In genomic region chr11:31813961-31814868, GRCh38 we compare ENCODE assay signal across 11 cellular contexts. TPM values are rescaled to one million over a fixed set of nuclear protein-coding genes. Genes with fewer than 3 reads are reported as not detected.
DNase-seq lines count a peak whose midpoint lies in the region; ATAC-seq and TF ChIP-seq lines count a peak whose summit lies in the region.
"Had no signal": no experiment of that assay in that cellular context is flagged by ENCODE, and none has a peak within 500 bp of the region (broad histone marks: within the 10 kb centered on the region; RNA-seq: fewer than 3 reads in every experiment).

No MANE protein-coding gene starts in this region.

- H3K27me3 ChIP-seq in CD4-positive, alpha-beta memory T cell (ENCODE audit: insufficient read depth, low read length), result peaks cover 67% of the 10 kb centered on the region
- peaks cover 99% of the 10 kb centered on the region for H3K27me3 ChIP-seq in HUES6 (ENCODE audit: control insufficient read depth, insufficient read depth, low read length)

- DNase-seq in CD4-positive, alpha-beta memory T cell, result no peak
- DNase-seq in coronary artery (ENCODE audit: low spot score) (peak; percentile 74), SHP77 treated with DMSO at 0.1 percent for 48 hours (lab: John Stamatoyannopoulos, UW) (no peak), SIG-M5 (lab: John Stamatoyannopoulos, UW) (no peak), mucosa of descending colon (no peak)
- DNase-seq in effector CD8-positive, alpha-beta T cell (lab: John Stamatoyannopoulos, UW), result no peak
- DNase-seq: kidney; stimulated activated CD4-positive, alpha-beta T cell treated with anti-CD3 and anti-CD28 coated beads, Interleukin-2, amount 100 ng/mL, for 48 hours had no signal

- H3K27ac ChIP-seq in CD4-positive, alpha-beta memory T cell (ENCODE audit: low read depth, low read length), result no peak overlapping the region
- no peak overlapping the region for H3K27ac ChIP-seq in HUES6 (ENCODE audit: low read depth, low read length)
- H3K27ac ChIP-seq in coronary artery, result no peak overlapping the region

- peaks cover 0 to 6% of the 10 kb centered on the region in 2 donors for H3K36me3 Mint-ChIP-seq in CD4-positive, alpha-beta memory T cell
- no peaks in the 10 kb centered on the region for H3K36me3 Mint-ChIP-seq in nephron (ENCODE audit: low read depth)

- H3K27ac Mint-ChIP-seq in CD4-positive, alpha-beta memory T cell, result peak overlapping the region in 1 of 7 donors; percentile 80
- H3K27ac Mint-ChIP-seq in nephron, result no peak overlapping the region

- peak overlapping the region; percentile 68 to 93 (median 86) for H3K4me3 Mint-ChIP-seq in CD4-positive, alpha-beta memory T cell
- peak overlapping the region in 2 of 3 experiments; percentile 28 to 71 for H3K4me3 Mint-ChIP-seq in nephron

- no peak overlapping the region for H3K9ac ChIP-seq in HUES6 (ENCODE audit: low read length)

- peaks cover 0 to 4% (median 3%) of the 10 kb centered on the region in 8 donors for H3K9me3 Mint-ChIP-seq in CD4-positive, alpha-beta memory T cell
- peaks cover 3% of the 10 kb centered on the region for H3K9me3 Mint-ChIP-seq in nephron

- TF ChIP-seq CTCF in coronary artery (IDR thresholded peaks at IDR 0.05) (no peak), nephron (IDR thresholded peaks at IDR 0.05; ENCODE audit: unreplicated experiment in 3 of 3) (no peak), mucosa of descending colon (IDR thresholded peaks at IDR 0.05) (no peak)

- no peak for ATAC-seq in mucosa of descending colon
- ATAC-seq: activated CD4-positive, CD25-positive, alpha-beta regulatory T cell treated with anti-CD3 and anti-CD28 coated beads, Interleukin-2, amount 50 U/mL, for 24 hours had no signal

- H3K4me3 ChIP-seq in CD4-positive, alpha-beta memory T cell (ENCODE audit: low read length in 2 of 2), result peak overlapping the region in 1 of 2 donors; percentile 27
- peak overlapping the region; percentile 51 for H3K4me3 ChIP-seq in HUES6 (ENCODE audit: low read depth, low read length)
- peak overlapping the region; percentile 73 for H3K4me3 ChIP-seq in coronary artery
- no peak overlapping the region for H3K4me3 ChIP-seq in mucosa of descending colon

- POLR2A ChIA-PET in CD4-positive, alpha-beta memory T cell (lab: Charles Lee; ENCODE audit: partially characterized antibody), result no interaction called here

- H3K36me3 ChIP-seq in CD4-positive, alpha-beta memory T cell (ENCODE audit: insufficient read depth, low read length), result no peaks in the 10 kb centered on the region
- H3K36me3 ChIP-seq in HUES6 (ENCODE audit: control insufficient read depth, insufficient read depth, low read length) (no peaks in the 10 kb centered on the region), mucosa of descending colon (ENCODE audit: low read depth) (no peaks in the 10 kb centered on the region)

- intact Hi-C loops in CD4-positive, alpha-beta memory T cell (cut with micrococcal nuclease), result no loop called here
- intact Hi-C loops in mucosa of descending colon (cut with DNase I, micrococcal nuclease), result no loop called here

- CTCF ChIA-PET in CD4-positive, alpha-beta memory T cell (lab: Charles Lee; ENCODE audit: partially characterized antibody), result no interaction called here

- peaks cover 53 to 54% of the 10 kb centered on the region in 2 donors for H3K27me3 Mint-ChIP-seq in CD4-positive, alpha-beta memory T cell
- peaks cover 73% of the 10 kb centered on the region for H3K27me3 Mint-ChIP-seq in nephron (ENCODE audit: low read depth)

- H3K9me3 ChIP-seq in CD4-positive, alpha-beta memory T cell (ENCODE audit: control insufficient read depth in 1 of 2, low read length in 2 of 2), result no peaks in the 10 kb centered on the region
- no peaks in the 10 kb centered on the region for H3K9me3 ChIP-seq in HUES6 (ENCODE audit: control insufficient read depth, insufficient read depth, low read depth, low read length)
- H3K9me3 ChIP-seq in mucosa of descending colon, result no peaks in the 10 kb centered on the region

- H3K4me1 Mint-ChIP-seq in CD4-positive, alpha-beta memory T cell, result peaks cover 27 to 59% (median 48%) of the 10 kb centered on the region in 4 donors
- H3K4me1 Mint-ChIP-seq in nephron, result peaks cover 45% of the 10 kb centered on the region

- peaks cover 79% of the 10 kb centered on the region for H3K4me1 ChIP-seq in CD4-positive, alpha-beta memory T cell (ENCODE audit: insufficient read depth, low read length)
- H3K4me1 ChIP-seq in HUES6 (ENCODE audit: control insufficient read depth, insufficient read depth, low read length), result peaks cover 52% of the 10 kb centered on the region
- H3K4me1 ChIP-seq in mucosa of descending colon (ENCODE audit: low read depth), result peaks cover 64% of the 10 kb centered on the region

RNA-seq across cellular contexts. Expression of gene PAX6, which starts 3.1 kb away (rescaled TPM):
- total RNA-seq in CD4-positive, alpha-beta memory T cell, result not detected
- polyA plus RNA-seq in CD4-positive, alpha-beta memory T cell, result under 1 TPM in 1 of 2 donors, not detected in 1; 0.11 TPM
- total RNA-seq in mucosa of descending colon, result 1 to 10 TPM in 1 of 3 donors, under 1 TPM in 2; 0.09 to 1.1 (median 0.63) TPM
- total RNA-seq: kidney had no signal
